In genomic region chr11:108497317-108498045, GRCh38 we compare ENCODE assay signal across 1 cellular context.
TF ChIP-seq lines count a peak whose summit lies in the region.

No MANE protein-coding gene starts in this region.

TF ChIP-seq in SK-N-SH, 30 proteins besides CTCF, POLR2A, EP300 and RAD21 (continued from another document):
- TF ChIP-seq REST (IDR thresholded peaks at IDR 0.05; ENCODE audit: low read depth, low read length) (peak; percentile 17; the same call in 1 of the 2 replicates), USF2 (IDR thresholded peaks at IDR 0.05; ENCODE audit: borderline replicate concordance, low read depth, low read length) (no peak), MAX (IDR thresholded peaks at IDR 0.05; ENCODE audit: low read depth) (peak; percentile 92)
